Comparison of ENCODE assay signal across 29 cellular contexts in the genomic region with DNA sequence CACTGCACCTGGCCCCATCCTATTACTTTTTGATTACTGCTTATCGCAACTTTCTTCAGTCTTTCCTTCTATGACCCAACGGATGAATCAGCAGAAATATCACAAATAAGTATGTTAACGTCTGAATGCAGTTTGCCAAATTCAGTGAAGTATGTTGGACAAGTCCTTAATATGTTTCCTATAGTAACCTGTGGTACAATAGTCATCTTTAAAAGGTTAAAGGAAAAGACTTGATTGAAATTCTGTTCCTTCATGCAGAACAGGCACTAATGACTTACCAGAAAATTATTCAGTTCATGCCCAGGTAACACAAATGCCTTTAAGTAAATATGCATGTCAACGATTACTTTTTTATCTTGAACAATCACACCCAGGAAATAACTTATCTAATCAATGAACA.
"Had no signal": no experiment of that assay in that cellular context is flagged by ENCODE, and none has a peak within 500 bp of the region (broad histone marks: within the 10 kb centered on the region; RNA-seq: fewer than 3 reads in every experiment).

No MANE protein-coding gene starts in this region.

- DNase-seq: activated CD4-positive, alpha-beta memory T cell treated with anti-CD3 and anti-CD28 coated beads for 36 hours; activated CD4-positive, alpha-beta T cell treated with anti-CD3 and anti-CD28 coated beads for 36 hours; activated CD4-positive, alpha-beta T cell treated with anti-CD3 and anti-CD28 coated beads, Interleukin-2, amount 10 ng/mL, durations not matched to agents 24 days and 14 days; activated CD4-positive, CD25-positive, alpha-beta regulatory T cell; activated CD4-positive, CD25-positive, alpha-beta regulatory T cell treated with anti-CD3 and anti-CD28 coated beads, Interleukin-2, amount 50 U/mL, for 72 hours; activated CD8-positive, alpha-beta memory T cell treated with anti-CD3 and anti-CD28 coated beads, Interleukin-2, amount 10 ng/mL, durations not matched to agents 7 days and 5 days; activated CD8-positive, alpha-beta memory T cell treated with anti-CD3 and anti-CD28 coated beads, Interleukin-2, amount 50 U/mL, for 4 hours; activated CD8-positive, alpha-beta T cell treated with anti-CD3 and anti-CD28 coated beads, Interleukin-2, amount 10 ng/mL, durations not matched to agents 7 days and 5 days; activated effector memory CD4-positive, alpha-beta T cell treated with anti-CD3 and anti-CD28 coated beads, Interleukin-2, amount 50 U/mL, for 16 hours; activated naive CD4-positive, alpha-beta T cell treated with anti-CD3 and anti-CD28 coated beads for 36 hours; activated naive CD8-positive, alpha-beta T cell treated with anti-CD3 and anti-CD28 coated beads for 36 hours; activated naive CD8-positive, alpha-beta T cell treated with anti-CD3 and anti-CD28 coated beads, Interleukin-2, amount 50 U/mL, for 24 hours; activated T-cell treated with anti-CD3 and anti-CD28 coated beads, Interleukin-2, amount 50 U/mL, for 1 hour; activated T-cell treated with anti-CD3 and anti-CD28 coated beads, Interleukin-2, amount 50 U/mL, for 48 hours; central memory CD4-positive, alpha-beta T cell; cortex of kidney; dermis blood vessel endothelial cell; effector CD4-positive, alpha-beta T cell; effector memory CD8-positive, alpha-beta T cell; foreskin fibroblast; T-helper 2 cell had no signal

- ATAC-seq: activated CD4-positive, alpha-beta T cell treated with anti-CD3 and anti-CD28 coated beads for 36 hours; activated CD8-positive, alpha-beta memory T cell treated with anti-CD3 and anti-CD28 coated beads, Interleukin-2, amount 10 ng/mL, durations not matched to agents 7 days and 5 days; activated CD8-positive, alpha-beta T cell treated with anti-CD3 and anti-CD28 coated beads, Interleukin-2, amount 10 ng/mL, durations not matched to agents 7 days and 5 days; activated naive CD8-positive, alpha-beta T cell treated with anti-CD3 and anti-CD28 coated beads, Interleukin-2, amount 50 U/mL, for 24 hours; effector memory CD8-positive, alpha-beta T cell; esophagus mucosa had no signal

- H3K36me3 ChIP-seq: ascending aorta, breast epithelium, cardiac muscle cell had no signal

- H3K4me1 Mint-ChIP-seq: activated CD4-positive, alpha-beta T cell treated with anti-CD3 and anti-CD28 coated beads for 36 hours; activated CD4-positive, alpha-beta T cell treated with anti-CD3 and anti-CD28 coated beads, Interleukin-2, amount 10 ng/mL, durations not matched to agents 24 days and 14 days; activated CD8-positive, alpha-beta memory T cell treated with anti-CD3 and anti-CD28 coated beads, Interleukin-2, amount 10 ng/mL, durations not matched to agents 7 days and 5 days; activated naive CD4-positive, alpha-beta T cell treated with anti-CD3 and anti-CD28 coated beads, Interleukin-2, amount 50 U/mL, for 24 hours; activated naive CD8-positive, alpha-beta T cell treated with anti-CD3 and anti-CD28 coated beads for 36 hours; activated naive CD8-positive, alpha-beta T cell treated with anti-CD3 and anti-CD28 coated beads, Interleukin-2, amount 50 U/mL, for 24 hours had no signal

- H3K27ac ChIP-seq: ascending aorta, breast epithelium, cardiac muscle cell had no signal

- H3K9me3 Mint-ChIP-seq: activated CD4-positive, alpha-beta memory T cell treated with anti-CD3 and anti-CD28 coated beads for 36 hours; activated CD4-positive, alpha-beta T cell treated with anti-CD3 and anti-CD28 coated beads, Interleukin-2, amount 10 ng/mL, durations not matched to agents 24 days and 14 days; activated naive CD4-positive, alpha-beta T cell treated with anti-CD3 and anti-CD28 coated beads for 36 hours; activated naive CD4-positive, alpha-beta T cell treated with anti-CD3 and anti-CD28 coated beads, Interleukin-2, amount 50 U/mL, for 24 hours; activated naive CD8-positive, alpha-beta T cell treated with anti-CD3 and anti-CD28 coated beads for 36 hours; activated naive CD8-positive, alpha-beta T cell treated with anti-CD3 and anti-CD28 coated beads, Interleukin-2, amount 50 U/mL, for 24 hours; activated T-helper 1 cell treated with anti-CD3 and anti-CD28 coated beads, Interleukin-12 subunit alpha, Interleukin-12 subunit beta, Interleukin-2, Interleukin-4 antibody, amounts not matched to agents 30 ng/mL and 10 ng/mL and 1 ng/mL, durations not matched to agents 14 hours and 24 hours and 36 hours; activated T-helper 2 cell treated with anti-CD3 and anti-CD28 coated beads, Interferon-gamma antibody, Interleukin-2, Interleukin-4, amounts not matched to agents 10 μg/mL and 5 μg/mL and 100 μg/mL, durations not matched to agents 14 hours and 24 hours and 36 hours; effector memory CD8-positive, alpha-beta T cell had no signal

- H3K27me3 ChIP-seq: ascending aorta, breast epithelium had no signal

- H3K27me3 Mint-ChIP-seq: activated CD4-positive, alpha-beta T cell treated with anti-CD3 and anti-CD28 coated beads, Interleukin-2, amount 10 ng/mL, durations not matched to agents 24 days and 14 days; activated CD8-positive, alpha-beta memory T cell treated with anti-CD3 and anti-CD28 coated beads, Interleukin-2, amount 10 ng/mL, durations not matched to agents 7 days and 5 days had no signal

- H3K27ac Mint-ChIP-seq: activated CD4-positive, alpha-beta memory T cell treated with anti-CD3 and anti-CD28 coated beads for 36 hours; activated CD4-positive, alpha-beta T cell treated with anti-CD3 and anti-CD28 coated beads for 36 hours; activated CD4-positive, alpha-beta T cell treated with anti-CD3 and anti-CD28 coated beads, Interleukin-2, amount 10 ng/mL, durations not matched to agents 24 days and 14 days; activated CD8-positive, alpha-beta memory T cell treated with anti-CD3 and anti-CD28 coated beads, Interleukin-2, amount 10 ng/mL, durations not matched to agents 7 days and 5 days; activated CD8-positive, alpha-beta T cell treated with anti-CD3 and anti-CD28 coated beads, Interleukin-2, amount 10 ng/mL, durations not matched to agents 7 days and 5 days; activated naive CD4-positive, alpha-beta T cell treated with anti-CD3 and anti-CD28 coated beads for 36 hours; activated naive CD4-positive, alpha-beta T cell treated with anti-CD3 and anti-CD28 coated beads, Interleukin-2, amount 50 U/mL, for 24 hours; activated naive CD8-positive, alpha-beta T cell treated with anti-CD3 and anti-CD28 coated beads for 36 hours; activated naive CD8-positive, alpha-beta T cell treated with anti-CD3 and anti-CD28 coated beads, Interleukin-2, amount 50 U/mL, for 24 hours; activated T-helper 1 cell treated with anti-CD3 and anti-CD28 coated beads, Interleukin-12 subunit alpha, Interleukin-12 subunit beta, Interleukin-2, Interleukin-4 antibody, amounts not matched to agents 30 ng/mL and 10 ng/mL and 1 ng/mL, durations not matched to agents 14 hours and 24 hours and 36 hours; activated T-helper 2 cell treated with anti-CD3 and anti-CD28 coated beads, Interferon-gamma antibody, Interleukin-2, Interleukin-4, amounts not matched to agents 10 μg/mL and 5 μg/mL and 100 μg/mL, durations not matched to agents 14 hours and 24 hours and 36 hours; effector memory CD8-positive, alpha-beta T cell had no signal

- H3K36me3 Mint-ChIP-seq: activated CD4-positive, alpha-beta memory T cell treated with anti-CD3 and anti-CD28 coated beads for 36 hours; activated CD8-positive, alpha-beta memory T cell treated with anti-CD3 and anti-CD28 coated beads, Interleukin-2, amount 10 ng/mL, durations not matched to agents 7 days and 5 days; activated naive CD4-positive, alpha-beta T cell treated with anti-CD3 and anti-CD28 coated beads, Interleukin-2, amount 50 U/mL, for 24 hours; activated naive CD8-positive, alpha-beta T cell treated with anti-CD3 and anti-CD28 coated beads for 36 hours; brain had no signal

- H3K4me1 ChIP-seq: breast epithelium had no signal

- H3K4me3 ChIP-seq: ascending aorta, breast epithelium, cardiac muscle cell had no signal

- H3K4me3 Mint-ChIP-seq: activated CD4-positive, alpha-beta memory T cell treated with anti-CD3 and anti-CD28 coated beads for 36 hours; activated CD4-positive, alpha-beta T cell treated with anti-CD3 and anti-CD28 coated beads for 36 hours; activated CD4-positive, alpha-beta T cell treated with anti-CD3 and anti-CD28 coated beads, Interleukin-2, amount 10 ng/mL, durations not matched to agents 24 days and 14 days; activated CD8-positive, alpha-beta memory T cell treated with anti-CD3 and anti-CD28 coated beads, Interleukin-2, amount 10 ng/mL, durations not matched to agents 7 days and 5 days; activated CD8-positive, alpha-beta T cell treated with anti-CD3 and anti-CD28 coated beads, Interleukin-2, amount 10 ng/mL, durations not matched to agents 7 days and 5 days; activated naive CD4-positive, alpha-beta T cell treated with anti-CD3 and anti-CD28 coated beads for 36 hours; activated naive CD4-positive, alpha-beta T cell treated with anti-CD3 and anti-CD28 coated beads, Interleukin-2, amount 50 U/mL, for 24 hours; activated naive CD8-positive, alpha-beta T cell treated with anti-CD3 and anti-CD28 coated beads for 36 hours; activated naive CD8-positive, alpha-beta T cell treated with anti-CD3 and anti-CD28 coated beads, Interleukin-2, amount 50 U/mL, for 24 hours; activated T-helper 1 cell treated with anti-CD3 and anti-CD28 coated beads, Interleukin-12 subunit alpha, Interleukin-12 subunit beta, Interleukin-2, Interleukin-4 antibody, amounts not matched to agents 30 ng/mL and 10 ng/mL and 1 ng/mL, durations not matched to agents 14 hours and 24 hours and 36 hours; brain; effector memory CD8-positive, alpha-beta T cell had no signal

- H3K9me3 ChIP-seq: ascending aorta, breast epithelium had no signal
